31 cellular contexts compared by ENCODE assay signal in genomic region chr12:91937033-91937432, GRCh38.
"Had no signal": no experiment of that assay in that cellular context is flagged by ENCODE, and none has a peak within 500 bp of the region (broad histone marks: within the 10 kb centered on the region; RNA-seq: fewer than 3 reads in every experiment).

No MANE protein-coding gene starts in this region.

- H3K27ac Mint-ChIP-seq: activated CD4-positive, alpha-beta memory T cell treated with anti-CD3 and anti-CD28 coated beads, Interleukin-2, amount 10 ng/mL, durations not matched to agents 7 days and 5 days; activated CD8-positive, alpha-beta memory T cell treated with anti-CD3 and anti-CD28 coated beads, Interleukin-2, amount 10 ng/mL, durations not matched to agents 7 days and 5 days; activated naive CD4-positive, alpha-beta T cell treated with anti-CD3 and anti-CD28 coated beads, Interleukin-2, amount 10 ng/mL, durations not matched to agents 7 days and 5 days; activated naive CD8-positive, alpha-beta T cell; activated naive CD8-positive, alpha-beta T cell treated with anti-CD3 and anti-CD28 coated beads, Interleukin-2, amount 50 U/mL, for 24 hours; brain had no signal

- H3K4me3 Mint-ChIP-seq: activated CD4-positive, alpha-beta memory T cell treated with anti-CD3 and anti-CD28 coated beads, Interleukin-2, amount 10 ng/mL, durations not matched to agents 7 days and 5 days; activated CD8-positive, alpha-beta memory T cell treated with anti-CD3 and anti-CD28 coated beads, Interleukin-2, amount 10 ng/mL, durations not matched to agents 7 days and 5 days; activated naive CD4-positive, alpha-beta T cell treated with anti-CD3 and anti-CD28 coated beads, Interleukin-2, amount 10 ng/mL, durations not matched to agents 7 days and 5 days; activated naive CD8-positive, alpha-beta T cell; activated naive CD8-positive, alpha-beta T cell treated with anti-CD3 and anti-CD28 coated beads, Interleukin-2, amount 50 U/mL, for 24 hours; brain had no signal

- H3K4me3 ChIP-seq: PC-9, SJCRH30, SK-N-MC had no signal

- H2AFZ ChIP-seq: PC-9 had no signal

- H3K36me3 Mint-ChIP-seq: activated CD8-positive, alpha-beta memory T cell treated with anti-CD3 and anti-CD28 coated beads, Interleukin-2, amount 10 ng/mL, durations not matched to agents 7 days and 5 days; activated naive CD4-positive, alpha-beta T cell treated with anti-CD3 and anti-CD28 coated beads, Interleukin-2, amount 10 ng/mL, durations not matched to agents 7 days and 5 days; brain had no signal

- H3K4me2 ChIP-seq: KMS-11, PC-9 had no signal

- H3K27me3 Mint-ChIP-seq: activated CD4-positive, alpha-beta memory T cell treated with anti-CD3 and anti-CD28 coated beads, Interleukin-2, amount 10 ng/mL, durations not matched to agents 7 days and 5 days; activated CD8-positive, alpha-beta memory T cell treated with anti-CD3 and anti-CD28 coated beads, Interleukin-2, amount 10 ng/mL, durations not matched to agents 7 days and 5 days; activated naive CD4-positive, alpha-beta T cell treated with anti-CD3 and anti-CD28 coated beads, Interleukin-2, amount 10 ng/mL, durations not matched to agents 7 days and 5 days; activated naive CD8-positive, alpha-beta T cell; activated naive CD8-positive, alpha-beta T cell treated with anti-CD3 and anti-CD28 coated beads, Interleukin-2, amount 50 U/mL, for 24 hours had no signal

- H3K36me3 ChIP-seq: SJCRH30, WERI-Rb-1 had no signal

- H3K4me1 ChIP-seq: SJCRH30 had no signal

- DNase-seq: activated CD4-positive, alpha-beta memory T cell treated with anti-CD3 and anti-CD28 coated beads, Interleukin-2, amount 10 ng/mL, durations not matched to agents 7 days and 5 days; activated CD4-positive, alpha-beta T cell treated with anti-CD3 and anti-CD28 coated beads for 1 hour; activated CD4-positive, alpha-beta T cell treated with anti-CD3 and anti-CD28 coated beads for 48 hours; activated CD4-positive, CD25-positive, alpha-beta regulatory T cell; activated CD8-positive, alpha-beta memory T cell treated with anti-CD3 and anti-CD28 coated beads for 24 hours; activated CD8-positive, alpha-beta memory T cell treated with anti-CD3 and anti-CD28 coated beads, Interleukin-2, amount 10 ng/mL, durations not matched to agents 7 days and 5 days; activated CD8-positive, alpha-beta memory T cell treated with anti-CD3 and anti-CD28 coated beads, Interleukin-2, amount 50 U/mL, for 48 hours; activated effector memory CD4-positive, alpha-beta T cell treated with Interleukin-2 at 50 U/mL for 16 hours; activated naive CD4-positive, alpha-beta T cell treated with anti-CD3 and anti-CD28 coated beads, Interleukin-2, amount 10 ng/mL, durations not matched to agents 7 days and 5 days; activated naive CD8-positive, alpha-beta T cell treated with anti-CD3 and anti-CD28 coated beads, Interleukin-2, amount 50 U/mL, for 24 hours; activated T-cell treated with anti-CD3 and anti-CD28 coated beads, Interleukin-2, amount 50 U/mL, for 48 hours; anterior cingulate cortex; caudate nucleus; MM.1S; NCI-H1092 treated with DMSO at 0.1 percent for 48 hours; NCI-H146; NCI-H187 treated with DMSO at 0.1 percent for 48 hours; NCI-H2081; NCI-H345; NCI-H524 treated with DMSO at 0.1 percent for 48 hours; NCI-H748 treated with DMSO at 0.1 percent for 48 hours; NK-92 treated with Interleukin-12 subunit alpha and Interleukin-12 subunit beta, amount 100 ng/mL, for 24 hours; PC-9; SHP77; SJCRH30; T1000; WERI-Rb-1 had no signal

- H3K4me1 Mint-ChIP-seq: activated CD4-positive, alpha-beta memory T cell treated with anti-CD3 and anti-CD28 coated beads, Interleukin-2, amount 10 ng/mL, durations not matched to agents 7 days and 5 days; activated CD8-positive, alpha-beta memory T cell treated with anti-CD3 and anti-CD28 coated beads, Interleukin-2, amount 10 ng/mL, durations not matched to agents 7 days and 5 days; activated naive CD4-positive, alpha-beta T cell treated with anti-CD3 and anti-CD28 coated beads, Interleukin-2, amount 10 ng/mL, durations not matched to agents 7 days and 5 days; brain had no signal

- H3K27me3 ChIP-seq: SJCRH30 had no signal

- ATAC-seq: activated CD8-positive, alpha-beta memory T cell treated with anti-CD3 and anti-CD28 coated beads, Interleukin-2, amount 10 ng/mL, durations not matched to agents 7 days and 5 days; activated naive CD8-positive, alpha-beta T cell treated with anti-CD3 and anti-CD28 coated beads, Interleukin-2, amount 50 U/mL, for 24 hours had no signal

- H3K9me3 Mint-ChIP-seq: activated CD4-positive, alpha-beta memory T cell treated with anti-CD3 and anti-CD28 coated beads, Interleukin-2, amount 10 ng/mL, durations not matched to agents 7 days and 5 days; activated naive CD4-positive, alpha-beta T cell treated with anti-CD3 and anti-CD28 coated beads, Interleukin-2, amount 10 ng/mL, durations not matched to agents 7 days and 5 days; brain had no signal

- H3K9me3 ChIP-seq: SJCRH30 had no signal

- H3K27ac ChIP-seq: KMS-11, PC-9, SJCRH30, SK-N-MC, WERI-Rb-1 had no signal
